1 cellular context compared by ENCODE assay signal in genomic region chr12:114500775-114501473, GRCh38.
TF ChIP-seq lines count a peak whose summit lies in the region.

No MANE protein-coding gene starts in this region.

TF ChIP-seq in SK-N-SH treated with all-trans-retinoic acid at 6 μM for 48 hours, 23 proteins besides CTCF, POLR2A, EP300 and RAD21 (continued from another document):
- TF ChIP-seq, protein P1, sequence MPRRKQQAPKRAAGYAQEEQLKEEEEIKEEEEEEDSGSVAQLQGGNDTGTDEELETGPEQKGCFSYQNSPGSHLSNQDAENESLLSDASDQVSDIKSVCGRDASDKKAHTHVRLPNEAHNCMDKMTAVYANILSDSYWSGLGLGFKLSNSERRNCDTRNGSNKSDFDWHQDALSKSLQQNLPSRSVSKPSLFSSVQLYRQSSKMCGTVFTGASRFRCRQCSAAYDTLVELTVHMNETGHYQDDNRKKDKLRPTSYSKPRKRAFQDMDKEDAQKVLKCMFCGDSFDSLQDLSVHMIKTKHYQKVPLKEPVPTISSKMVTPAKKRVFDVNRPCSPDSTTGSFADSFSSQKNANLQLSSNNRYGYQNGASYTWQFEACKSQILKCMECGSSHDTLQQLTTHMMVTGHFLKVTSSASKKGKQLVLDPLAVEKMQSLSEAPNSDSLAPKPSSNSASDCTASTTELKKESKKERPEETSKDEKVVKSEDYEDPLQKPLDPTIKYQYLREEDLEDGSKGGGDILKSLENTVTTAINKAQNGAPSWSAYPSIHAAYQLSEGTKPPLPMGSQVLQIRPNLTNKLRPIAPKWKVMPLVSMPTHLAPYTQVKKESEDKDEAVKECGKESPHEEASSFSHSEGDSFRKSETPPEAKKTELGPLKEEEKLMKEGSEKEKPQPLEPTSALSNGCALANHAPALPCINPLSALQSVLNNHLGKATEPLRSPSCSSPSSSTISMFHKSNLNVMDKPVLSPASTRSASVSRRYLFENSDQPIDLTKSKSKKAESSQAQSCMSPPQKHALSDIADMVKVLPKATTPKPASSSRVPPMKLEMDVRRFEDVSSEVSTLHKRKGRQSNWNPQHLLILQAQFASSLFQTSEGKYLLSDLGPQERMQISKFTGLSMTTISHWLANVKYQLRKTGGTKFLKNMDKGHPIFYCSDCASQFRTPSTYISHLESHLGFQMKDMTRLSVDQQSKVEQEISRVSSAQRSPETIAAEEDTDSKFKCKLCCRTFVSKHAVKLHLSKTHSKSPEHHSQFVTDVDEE (CRISPR knock-in tag; IDR thresholded peaks at IDR 0.05), result no peak
- no peak for TF ChIP-seq ZFP30 (CRISPR knock-in tag; IDR thresholded peaks at IDR 0.05)
- TF ChIP-seq CREB5 (CRISPR knock-in tag; IDR thresholded peaks at IDR 0.05; ENCODE audit: low read depth), result no peak
- TF ChIP-seq PATZ1 (CRISPR knock-in tag; IDR thresholded peaks at IDR 0.05; ENCODE audit: borderline replicate concordance), result no peak
- no peak for TF ChIP-seq ESRRG (CRISPR knock-in tag; IDR thresholded peaks at IDR 0.05)
- no peak for TF ChIP-seq TCF4 (CRISPR knock-in tag; IDR thresholded peaks at IDR 0.05; ENCODE audit: borderline replicate concordance)
- no peak for TF ChIP-seq CSDC2 (CRISPR knock-in tag; IDR thresholded peaks at IDR 0.05)
- no peak for TF ChIP-seq ISL1 (CRISPR knock-in tag; IDR thresholded peaks at IDR 0.05)
